19 cellular contexts compared by ENCODE assay signal in genomic region chr11:7613394-7613720, GRCh38. TPM values are rescaled to one million over a fixed set of nuclear protein-coding genes. Genes with fewer than 3 reads are reported as not detected.
DNase-seq lines count a peak whose midpoint lies in the region; ATAC-seq and TF ChIP-seq lines count a peak whose summit lies in the region.
"Had no signal": no experiment of that assay in that cellular context is flagged by ENCODE, and none has a peak within 500 bp of the region (broad histone marks: within the 10 kb centered on the region; RNA-seq: fewer than 3 reads in every experiment).

No MANE protein-coding gene starts in this region.

- H4K12ac ChIP-seq in trophoblast cell (ENCODE audit: low read depth, low read length) = no peak overlapping the region

- H3K27me3 ChIP-seq in Caco-2 (replicated peaks; ENCODE audit: control insufficient read depth, insufficient read depth, low read length) (no peaks in the 10 kb centered on the region), MM.1S (replicated peaks; ENCODE audit: insufficient read depth, low read length) (no peaks in the 10 kb centered on the region), hepatocyte (no peaks in the 10 kb centered on the region), trophoblast cell (ENCODE audit: insufficient read depth, low read length) (no peaks in the 10 kb centered on the region), testis (no peaks in the 10 kb centered on the region)
- H3K27me3 ChIP-seq: adrenal gland, heart right ventricle had no signal

- H3K4me3 Mint-ChIP-seq in Caco-2 (ENCODE audit: unreplicated experiment) = peak overlapping the region; percentile 61

- no TSS peak for BruUV-seq in Caco-2 (replicated peaks; lab: Mats Ljungman, UMichigan)

- no peak overlapping the region for H4K8ac ChIP-seq in trophoblast cell (ENCODE audit: low read depth, low read length)

- no peaks in the 10 kb centered on the region for H3K9me3 Mint-ChIP-seq in Caco-2 (ENCODE audit: unreplicated experiment)

- H3K4me2 ChIP-seq in MM.1S (ENCODE audit: low read depth, low read length) (peak overlapping the region; percentile 40; the same call in 1 of the 2 replicates), hepatocyte (peak overlapping the region; percentile 33), trophoblast cell (ENCODE audit: low read length) (no peak overlapping the region)

- whole genome bisulfite sequencing in hepatocyte (ENCODE audit: low lambda C conversion rate, missing lambda C conversion rate) = 74% methylated on average over 4 of the region's 4 CpGs
- no CpG with 5 or more reads among the region's 4 CpGs for WGBS in trophoblast cell (ENCODE audit: extremely low coverage, insufficient coverage, insufficient read length)
- 95 to 97% methylated on average over 4 of the region's 4 CpGs for WGBS in testis, 2 donors

- H2AFZ ChIP-seq in MM.1S (ENCODE audit: low read length) (no peak overlapping the region), hepatocyte (no peak overlapping the region), trophoblast cell (ENCODE audit: insufficient read depth, low read length, poor library complexity) (no peak overlapping the region)

- peaks cover 4% of the 10 kb centered on the region for H3K79me1 ChIP-seq in trophoblast cell (ENCODE audit: low read length)

- peak overlapping the region; percentile 25 for H2BK5ac ChIP-seq in trophoblast cell (ENCODE audit: low read depth, low read length, poor library complexity)

- H3K14ac ChIP-seq in trophoblast cell (ENCODE audit: low read length) = peak overlapping the region; percentile 37

- H3K36me3 ChIP-seq in Caco-2 (ENCODE audit: control insufficient read depth, insufficient read depth, low read length) (peaks cover 9% of the 10 kb centered on the region), MM.1S (replicated peaks; ENCODE audit: insufficient read depth, low read length) (no peaks in the 10 kb centered on the region), hepatocyte (replicated peaks; ENCODE audit: insufficient read depth, low read depth) (no peaks in the 10 kb centered on the region), trophoblast cell (ENCODE audit: control insufficient read depth in 1 of 2, insufficient read depth in 2 of 2, low read length in 2 of 2) (peaks cover 0 to 6% of the 10 kb centered on the region in 2 experiments), testis (ENCODE audit: low read depth, missing control alignments) (no peaks in the 10 kb centered on the region)
- H3K36me3 ChIP-seq: adrenal gland, HAP-1 had no signal

- peak overlapping the region; percentile 73 for H3K27ac Mint-ChIP-seq in Caco-2 (ENCODE audit: unreplicated experiment)

- H3K9ac ChIP-seq in MM.1S (ENCODE audit: low read length) = no peak overlapping the region
- no peak overlapping the region for H3K9ac ChIP-seq in trophoblast cell (ENCODE audit: low read length)

- TF ChIP-seq CTCF in Caco-2 (IDR thresholded peaks at IDR 0.05; ENCODE audit: insufficient read depth in 1 of 2, low read depth in 1 of 2, low read length in 1 of 2, severe bottlenecking in 1 of 2, unreplicated experiment in 1 of 2) (no peak), MM.1S (IDR thresholded peaks at IDR 0.05; ENCODE audit: low read length) (no peak), hepatocyte (IDR thresholded peaks at IDR 0.05; ENCODE audit: poor library complexity) (no peak), testis (IDR thresholded peaks at IDR 0.05) (no peak)

- H3K23ac ChIP-seq in trophoblast cell (ENCODE audit: low read length) = no peak overlapping the region

- peak overlapping the region; percentile 27 for H2BK120ac ChIP-seq in trophoblast cell (ENCODE audit: insufficient read depth, low read length, poor library complexity)

- H2BK12ac ChIP-seq in trophoblast cell (ENCODE audit: low read length) = peak overlapping the region; percentile 67

- H3K4me1 Mint-ChIP-seq in Caco-2 (ENCODE audit: low read depth, unreplicated experiment) = peaks cover 44% of the 10 kb centered on the region

- H3K9me3 ChIP-seq in Caco-2 = no peaks in the 10 kb centered on the region
- no peaks in the 10 kb centered on the region for H3K9me3 ChIP-seq in MM.1S (replicated peaks; ENCODE audit: insufficient read depth, low read length)
- H3K9me3 ChIP-seq in hepatocyte (ENCODE audit: low read depth) = no peaks in the 10 kb centered on the region
- H3K9me3 ChIP-seq in trophoblast cell (ENCODE audit: insufficient read depth, low read depth, low read length) = no peaks in the 10 kb centered on the region
- no peaks in the 10 kb centered on the region for H3K9me3 ChIP-seq in testis
- H3K9me3 ChIP-seq: adrenal gland, HAP-1, heart right ventricle had no signal

- no peak overlapping the region for H3K4me3 ChIP-seq in Caco-2 (ENCODE audit: low read depth, low read length)
- H3K4me3 ChIP-seq in MM.1S (ENCODE audit: low read length) = no peak overlapping the region
- no peak overlapping the region for H3K4me3 ChIP-seq in hepatocyte
- H3K4me3 ChIP-seq in trophoblast cell (ENCODE audit: low read depth, low read length) = no peak overlapping the region
- H3K4me3 ChIP-seq in testis = no peak overlapping the region
- H3K4me3 ChIP-seq: adrenal gland, HAP-1, heart right ventricle had no signal

- no peak for ATAC-seq in HG02970 (IDR thresholded peaks at IDR 0.05; ENCODE audit: low FRiP score, unreplicated experiment)
- ATAC-seq: stimulated activated naive CD8-positive, alpha-beta T cell treated with anti-CD3 and anti-CD28 coated beads, Interleukin-15, Interleukin-2, amounts not matched to agents 100 U/mL and 50 U/mL, for 24 hours had no signal

- no peak overlapping the region for H2AK5ac ChIP-seq in trophoblast cell (ENCODE audit: low read length)

- H3K79me2 ChIP-seq in MM.1S (ENCODE audit: low read length) = no peaks in the 10 kb centered on the region
- H3K79me2 ChIP-seq in hepatocyte = peaks cover 62% of the 10 kb centered on the region
- no peaks in the 10 kb centered on the region for H3K79me2 ChIP-seq in trophoblast cell (ENCODE audit: control insufficient read depth, insufficient read depth, low read length, poor library complexity)

- H3F3A ChIP-seq in MM.1S (ENCODE audit: insufficient read depth, low read length) = peaks cover 11% of the 10 kb centered on the region

- no peaks in the 10 kb centered on the region for H4K20me1 ChIP-seq in MM.1S (ENCODE audit: insufficient read depth, low read length)
- H4K20me1 ChIP-seq in hepatocyte (ENCODE audit: insufficient read depth, poor library complexity, severe bottlenecking) = no peaks in the 10 kb centered on the region

- no peak overlapping the region for H3K4ac ChIP-seq in trophoblast cell (ENCODE audit: low read depth, low read length)

- no peak for DNase-seq in Caco-2
- DNase-seq in MM.1S = no peak
- no peak for DNase-seq in hepatocyte (ENCODE audit: low spot score)
- peak; percentile 80 to 82 for DNase-seq in trophoblast cell
- no peak for DNase-seq in NCI-H2107 (lab: John Stamatoyannopoulos, UW)
- DNase-seq in testis = no peak
- DNase-seq: activated CD4-positive, alpha-beta T cell treated with anti-CD3 and anti-CD28 coated beads, Interleukin-2, amount 50 U/mL, for 48 hours; activated CD4-positive, CD25-positive, alpha-beta regulatory T cell; activated gamma-delta T cell treated with Interleukin-2 at 50 U/mL for 16 hours; adrenal gland; heart right ventricle; NCI-H1436 treated with DMSO at 0.1 percent for 48 hours; NCI-H524; retina; stimulated activated CD4-positive, alpha-beta T cell treated with anti-CD3 and anti-CD28 coated beads, Interleukin-4, amount 100 ng/mL, for 24 hours; stimulated activated naive CD8-positive, alpha-beta T cell treated with anti-CD3 and anti-CD28 coated beads, Interleukin-15, Interleukin-2, amounts not matched to agents 100 U/mL and 50 U/mL, for 24 hours; T-helper 9 cell had no signal

- POLR2A ChIA-PET in Caco-2 (lab: Charles Lee) = no interaction called here

- H3K36me3 Mint-ChIP-seq in Caco-2 (ENCODE audit: insufficient read depth, unreplicated experiment) = peaks cover 74% of the 10 kb centered on the region

- H3K4me1 ChIP-seq in Caco-2 (peaks cover 57% of the 10 kb centered on the region), MM.1S (ENCODE audit: low read length) (peaks cover 27% of the 10 kb centered on the region), hepatocyte (ENCODE audit: insufficient read depth) (peaks cover 32% of the 10 kb centered on the region), trophoblast cell (ENCODE audit: control insufficient read depth in 1 of 2, insufficient read depth in 2 of 2, low read length in 2 of 2) (peaks cover 12 to 15% of the 10 kb centered on the region in 2 experiments), testis (peaks cover 11% of the 10 kb centered on the region)
- H3K4me1 ChIP-seq: adrenal gland had no signal

- H3K9me2 ChIP-seq in MM.1S (replicated peaks; ENCODE audit: insufficient read depth, low read length) = no peaks in the 10 kb centered on the region
- H3K9me2 ChIP-seq in hepatocyte (replicated peaks; ENCODE audit: insufficient read depth) = no peaks in the 10 kb centered on the region

- intact Hi-C loops in Caco-2 (cut with micrococcal nuclease; ENCODE audit: unreplicated experiment) = loop anchor here (1.0 kb wide), 1 partner anchor 8 kb away; no protein-coding TSS in a partner anchor
- intact Hi-C loops in testis (cut with DNase I; ENCODE audit: low total_unique reads) = no loop called here

- H3K27ac ChIP-seq in MM.1S (ENCODE audit: low read length) (peak overlapping the region; percentile 58; the same call in 1 of the 2 replicates), hepatocyte (peak overlapping the region; percentile 85), trophoblast cell (ENCODE audit: low read depth, low read length) (peak overlapping the region; percentile 76), testis (no peak overlapping the region)
- H3K27ac ChIP-seq: adrenal gland, heart right ventricle had no signal

- H3K18ac ChIP-seq in trophoblast cell (ENCODE audit: low read length) = no peak overlapping the region

- H3K27me3 Mint-ChIP-seq in Caco-2 (ENCODE audit: insufficient read depth, unreplicated experiment) = no peaks in the 10 kb centered on the region

- no peak for TF ChIP-seq POLR2A in testis (IDR thresholded peaks at IDR 0.05)

- peak overlapping the region; percentile 64 for H4K91ac ChIP-seq in trophoblast cell (ENCODE audit: low read depth, low read length)

- CTCF ChIA-PET in Caco-2 (lab: Charles Lee) = interaction anchor here (1.1 kb wide), 1 partner anchor 40 kb away, joined by 4 read pairs; no protein-coding TSS in a partner anchor

RNA-seq across cellular contexts. Expression of gene CYB5R2, which starts 59.9 kb away (rescaled TPM):
- 4.5 and 5.2 TPM in 2 replicates for total RNA-seq in Caco-2 (2022)
- total RNA-seq in hepatocyte = 19.9 and 25.0 TPM in 2 replicates
- polyA plus RNA-seq in hepatocyte = 37.4 and 38.5 TPM in 2 replicates
- 57.9 and 60.0 TPM in 2 replicates for polyA plus RNA-seq in trophoblast cell (2013)
- 100 to 1,000 TPM; 140 to 190 TPM for total RNA-seq in testis
- 263 TPM for polyA plus RNA-seq in testis (ENCODE audit: insufficient read depth, low read depth, low replicate concordance)

Comparison
In these comparisons a context has a peak if more than half of its experiments do, and no peak if none do; other contexts are left out.
1. DNase-seq: peak in trophoblast cell (2 of 2); none in Caco-2 (0 of 2), MM.1S (single experiment), hepatocyte (single experiment), NCI-H2107 (single experiment) and testis (single experiment).
2. H3K27ac ChIP-seq: peak in MM.1S (single experiment), hepatocyte (single experiment) and trophoblast cell (single experiment); none in testis (0 of 2).